ENCODE assay signal across 5 cellular contexts in genomic region chr22:22899342-22900080, GRCh38. TPM values are rescaled to one million over a fixed set of nuclear protein-coding genes. Genes with fewer than 3 reads are reported as not detected.
"Had no signal": no experiment of that assay in that cellular context is flagged by ENCODE, and none has a peak within 500 bp of the region (broad histone marks: within the 10 kb centered on the region; RNA-seq: fewer than 3 reads in every experiment).

No MANE protein-coding gene starts in this region.

RNA-seq across cellular contexts. Expression of gene IGLL5, which starts 11.9 kb away (rescaled TPM):
- total RNA-seq: dermis blood vessel endothelial cell, epithelial cell of proximal tubule, lower leg skin, mammary epithelial cell, mesothelial cell of epicardium had no signal
- polyA plus RNA-seq: mammary epithelial cell had no signal
